12 cellular contexts compared by ENCODE assay signal in genomic region chr11:12901272-12901671, GRCh38.
DNase-seq lines count a peak whose midpoint lies in the region; ATAC-seq and FAIRE-seq lines count a peak whose summit lies in the region.
"Had no signal": no experiment of that assay in that cellular context is flagged by ENCODE, and none has a peak within 500 bp of the region (broad histone marks: within the 10 kb centered on the region; RNA-seq: fewer than 3 reads in every experiment).

No MANE protein-coding gene starts in this region.

- peak overlapping the region; percentile 57 for H3K4me2 ChIP-seq in BLaER1
- peak overlapping the region; percentile 12 for H3K4me2 ChIP-seq in GM23248 (ENCODE audit: unreplicated experiment)

- FAIRE-seq in GM19239 (lab: Jason Lieb, UNC): no peak

- peak; percentile 41 for ATAC-seq in left lobe of liver
- ATAC-seq in GM21515 (IDR thresholded peaks at IDR 0.05; ENCODE audit: unreplicated experiment): no peak
- ATAC-seq: activated naive CD4-positive, alpha-beta T cell treated with anti-CD3 and anti-CD28 coated beads, Interleukin-2, amount 50 U/mL, for 72 hours had no signal

- no peaks in the 10 kb centered on the region for H3K27me3 ChIP-seq in BLaER1
- no peaks in the 10 kb centered on the region for H3K27me3 ChIP-seq in GM23248 (replicated peaks; ENCODE audit: insufficient read depth)
- H3K27me3 ChIP-seq: tibial artery had no signal

- H3K9ac ChIP-seq in BLaER1: no peak overlapping the region
- no peak overlapping the region for H3K9ac ChIP-seq in GM23248

- DNase-seq in GM23248 (peak; percentile 26), OCI-M1 (lab: John Stamatoyannopoulos, UW) (peak; percentile 36), left lobe of liver (ENCODE audit: low spot score) (no peak), GM19239 (ENCODE audit: insufficient read length, low spot score) (no peak), SHP77 (lab: John Stamatoyannopoulos, UW) (no peak), germinal center (ENCODE audit: low spot score) (no peak)
- DNase-seq: activated CD4-positive, CD25-positive, alpha-beta regulatory T cell treated with anti-CD3 and anti-CD28 coated beads, Interleukin-2, amount 50 U/mL, for 72 hours; NCI-H2171; tibial artery had no signal

- H3K27ac ChIP-seq in BLaER1 (no peak overlapping the region), GM23248 (peak overlapping the region; percentile 66)
- H3K27ac ChIP-seq: tibial artery had no signal

- H2AFZ ChIP-seq in GM23248: no peak overlapping the region

- peaks cover 68% of the 10 kb centered on the region for H3K79me2 ChIP-seq in GM23248 (ENCODE audit: insufficient read depth)

- H3K9me3 ChIP-seq in BLaER1 (no peaks in the 10 kb centered on the region), GM23248 (ENCODE audit: low read depth) (no peaks in the 10 kb centered on the region)
- H3K9me3 ChIP-seq: tibial artery had no signal

- H3K36me3 ChIP-seq in BLaER1: no peaks in the 10 kb centered on the region
- peaks cover 19% of the 10 kb centered on the region for H3K36me3 ChIP-seq in GM23248 (ENCODE audit: low read depth)

- H4K20me1 ChIP-seq in BLaER1: no peaks in the 10 kb centered on the region
- no peaks in the 10 kb centered on the region for H4K20me1 ChIP-seq in GM23248 (ENCODE audit: insufficient read depth)

- H3K4me1 ChIP-seq in BLaER1 (peaks cover 19% of the 10 kb centered on the region), GM23248 (ENCODE audit: insufficient read depth) (peaks cover 47% of the 10 kb centered on the region)

- 96 to 100% methylated on average over 1 of the region's 1 CpG for WGBS in GM23248 (ENCODE audit: low coverage in 1 of 2, low lambda C conversion rate in 2 of 2, missing lambda C conversion rate in 2 of 2), 2 experiments

- H3K4me3 ChIP-seq in BLaER1 (no peak overlapping the region), GM23248 (no peak overlapping the region)
- H3K4me3 ChIP-seq: tibial artery had no signal

- in situ Hi-C loops in GM23248 (cut with MboI): no loop called here

- H3K9me2 ChIP-seq in GM23248 (ENCODE audit: insufficient read depth): no peaks in the 10 kb centered on the region

- peaks cover 66% of the 10 kb centered on the region for H3F3A ChIP-seq in GM23248 (ENCODE audit: insufficient read depth)

Comparison
In these comparisons a context has a peak if more than half of its experiments do, and no peak if none do; other contexts are left out.
1. DNase-seq: peak in GM23248 (single experiment) and OCI-M1 (single experiment); none in left lobe of liver (single experiment), GM19239 (single experiment), SHP77 (0 of 2) and germinal center (single experiment).